ENCODE assay signal across 20 cellular contexts in the genomic region with DNA sequence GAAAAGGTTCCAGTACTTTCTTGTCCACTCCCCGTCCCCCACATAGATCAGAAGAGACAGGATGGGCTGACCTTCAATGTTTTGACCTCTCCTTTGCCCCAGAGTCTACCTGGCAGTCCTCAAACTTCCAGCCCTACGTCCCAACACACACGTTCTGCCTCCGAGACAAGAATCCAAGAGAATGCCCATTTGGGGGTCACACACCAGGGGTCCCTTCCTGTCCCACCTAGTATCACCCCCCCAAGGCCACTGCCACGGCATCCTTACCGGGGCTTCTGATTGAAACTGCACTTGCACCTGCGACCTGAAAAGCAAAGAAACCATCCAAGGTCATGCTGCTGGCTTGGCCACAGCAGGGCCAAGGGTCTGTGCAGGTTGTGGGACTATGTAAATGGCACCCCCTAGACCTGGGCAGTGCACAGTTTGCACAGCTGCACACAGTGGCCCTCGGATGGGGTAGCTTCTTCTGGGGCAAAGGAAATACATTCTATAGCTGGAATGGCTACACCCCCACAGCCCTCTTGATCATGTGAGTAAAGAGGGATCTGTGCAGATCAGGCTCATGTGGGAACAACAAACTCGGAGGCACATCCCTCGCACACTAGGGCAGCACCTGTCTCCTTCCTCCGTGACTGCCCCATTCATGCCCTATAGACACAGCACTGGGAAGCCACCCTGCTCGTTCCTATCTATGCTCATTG. TPM values are rescaled to one million over a fixed set of nuclear protein-coding genes. Genes with fewer than 3 reads are reported as not detected.
DNase-seq lines count a peak whose midpoint lies in the region; ATAC-seq and TF ChIP-seq lines count a peak whose summit lies in the region.
"Had no signal": no experiment of that assay in that cellular context is flagged by ENCODE, and none has a peak within 500 bp of the region (broad histone marks: within the 10 kb centered on the region; RNA-seq: fewer than 3 reads in every experiment).

No MANE protein-coding gene starts in this region.

- H3K4me3 Mint-ChIP-seq in type B pancreatic cell: no peak overlapping the region
- H3K4me3 Mint-ChIP-seq: activated naive CD4-positive, alpha-beta T cell treated with anti-CD3 and anti-CD28 coated beads for 36 hours; stimulated activated naive CD8-positive, alpha-beta T cell treated with anti-CD3 and anti-CD28 coated beads, Interleukin-15, Interleukin-2, amounts not matched to agents 100 ng/mL and 50 ng/mL, for 24 hours; T-helper 2 cell treated with Interferon-gamma antibody and Interleukin-4, amounts not matched to agents 5 μg/mL and 100 μg/mL, for 36 hours had no signal

- H3K27me3 ChIP-seq in foreskin keratinocyte: peaks cover 22% of the 10 kb centered on the region
- H3K27me3 ChIP-seq: SJSA1 had no signal

- no peak for TF ChIP-seq CTCF in type B pancreatic cell (conservative IDR thresholded peaks at IDR 0.05)
- TF ChIP-seq CTCF in foreskin keratinocyte (conservative IDR thresholded peaks at IDR 0.05): no peak

- no peaks in the 10 kb centered on the region for H3K9me3 Mint-ChIP-seq in type B pancreatic cell
- H3K9me3 Mint-ChIP-seq: activated naive CD4-positive, alpha-beta T cell treated with anti-CD3 and anti-CD28 coated beads for 36 hours; stimulated activated naive CD8-positive, alpha-beta T cell treated with anti-CD3 and anti-CD28 coated beads, Interleukin-15, Interleukin-2, amounts not matched to agents 100 ng/mL and 50 ng/mL, for 24 hours; T-helper 2 cell treated with Interferon-gamma antibody and Interleukin-4, amounts not matched to agents 5 μg/mL and 100 μg/mL, for 36 hours had no signal

- ATAC-seq in GM19397 (IDR thresholded peaks at IDR 0.05; ENCODE audit: unreplicated experiment): no peak
- no peak for ATAC-seq in foreskin keratinocyte

- H3K27me3 Mint-ChIP-seq in type B pancreatic cell: peaks cover 14% of the 10 kb centered on the region
- H3K27me3 Mint-ChIP-seq: stimulated activated naive CD8-positive, alpha-beta T cell treated with anti-CD3 and anti-CD28 coated beads, Interleukin-15, Interleukin-2, amounts not matched to agents 100 ng/mL and 50 ng/mL, for 24 hours had no signal

- no peaks in the 10 kb centered on the region for H3K36me3 Mint-ChIP-seq in type B pancreatic cell

- H3K27ac ChIP-seq in foreskin keratinocyte: no peak overlapping the region
- H3K27ac ChIP-seq: SJSA1 had no signal

- H3K4me1 ChIP-seq in foreskin keratinocyte: no peaks in the 10 kb centered on the region
- H3K4me1 ChIP-seq: HAP-1, SJSA1 had no signal

- no peak overlapping the region for H3K27ac Mint-ChIP-seq in type B pancreatic cell
- H3K27ac Mint-ChIP-seq: activated naive CD4-positive, alpha-beta T cell treated with anti-CD3 and anti-CD28 coated beads for 36 hours; T-helper 2 cell treated with Interferon-gamma antibody and Interleukin-4, amounts not matched to agents 5 μg/mL and 100 μg/mL, for 36 hours had no signal

- DNase-seq in activated CD8-positive, alpha-beta memory T cell treated with anti-CD3 and anti-CD28 coated beads for 24 hours: peak; percentile 46
- DNase-seq in activated CD8-positive, alpha-beta memory T cell treated with anti-CD3 and anti-CD28 coated beads, Interleukin-2, amount 50 U/mL, for 4 hours: no peak
- peak; percentile 47 for DNase-seq in activated CD8-positive, alpha-beta memory T cell treated with anti-CD3 and anti-CD28 coated beads, Interleukin-2, amount 50 U/mL, for 48 hours
- DNase-seq in mucosa of gallbladder (ENCODE audit: low spot score) (peak; percentile 9), type B pancreatic cell (ENCODE audit: extremely low spot score, unreplicated experiment) (peak; percentile 42), foreskin keratinocyte (no peak), NCI-H510A treated with DMSO at 0.1 percent for 48 hours (lab: John Stamatoyannopoulos, UW) (no peak)
- DNase-seq: activated naive CD4-positive, alpha-beta T cell treated with anti-CD3 and anti-CD28 coated beads for 36 hours; cerebellar nuclear complex; NCI-H1436; NCI-H2171; NCI-H774; occipital lobe; stimulated activated CD4-positive, alpha-beta T cell treated with anti-CD3 and anti-CD28 coated beads, Interleukin-1b, Interleukin-23, amount 100 ng/mL, for 48 hours had no signal

- no peaks in the 10 kb centered on the region for H3K4me1 Mint-ChIP-seq in type B pancreatic cell (ENCODE audit: unreplicated experiment)

RNA-seq across cellular contexts. Expression of a gene that starts 16.5 kb away (rescaled TPM):
- total RNA-seq in mucosa of gallbladder: 1,539 TPM
- total RNA-seq in type B pancreatic cell (ENCODE audit: low replicate concordance): 40.8 and 57.5 TPM in 2 replicates
- not detected in 2 replicates for total RNA-seq in foreskin keratinocyte
- 0.15 and 0.27 TPM in 2 replicates for polyA plus RNA-seq in foreskin keratinocyte
- total RNA-seq: A673, SJSA1 had no signal

RNA-seq across cellular contexts. Expression of a gene that starts 35.4 kb away (rescaled TPM):
- total RNA-seq in mucosa of gallbladder (185 TPM), type B pancreatic cell (ENCODE audit: low replicate concordance) (22.9 and 66.6 TPM in 2 replicates), foreskin keratinocyte (not detected in 2 replicates)
- 0.09 and 0.16 TPM in 2 replicates for polyA plus RNA-seq in foreskin keratinocyte
- total RNA-seq: activated naive CD4-positive, alpha-beta T cell treated with anti-CD3 and anti-CD28 coated beads for 36 hours had no signal

RNA-seq across cellular contexts. Expression of a gene that starts 44.0 kb away (rescaled TPM):
- total RNA-seq in mucosa of gallbladder: 8.0 TPM
- total RNA-seq in type B pancreatic cell (ENCODE audit: low replicate concordance): 5.8 and 9.8 TPM in 2 replicates
- total RNA-seq in foreskin keratinocyte: not detected in 2 replicates
- polyA plus RNA-seq in foreskin keratinocyte: not detected in 2 replicates
- total RNA-seq: A673 had no signal

Comparison
In these comparisons a context has a peak if more than half of its experiments do, and no peak if none do; other contexts are left out.
1. DNase-seq: peak in activated CD8-positive, alpha-beta memory T cell treated with anti-CD3 and anti-CD28 coated beads for 24 hours (single experiment), activated CD8-positive, alpha-beta memory T cell treated with anti-CD3 and anti-CD28 coated beads, Interleukin-2, amount 50 U/mL, for 48 hours (single experiment), mucosa of gallbladder (single experiment) and type B pancreatic cell (single experiment); none in activated CD8-positive, alpha-beta memory T cell treated with anti-CD3 and anti-CD28 coated beads, Interleukin-2, amount 50 U/mL, for 4 hours (single experiment), foreskin keratinocyte (0 of 2) and NCI-H510A treated with DMSO at 0.1 percent for 48 hours (single experiment).
2. RNA of a gene that starts 16.5 kb away (total RNA-seq): 1,539 TPM in mucosa of gallbladder (single experiment) and 40.8 to 57.5 TPM in type B pancreatic cell; not detected in foreskin keratinocyte; every median in the first group is over 10 times any median in the second.
3. RNA of a gene that starts 35.4 kb away (total RNA-seq): 185 TPM in mucosa of gallbladder (single experiment) and 22.9 to 66.6 TPM in type B pancreatic cell; not detected in foreskin keratinocyte; every median in the first group is over 10 times any median in the second.